1 cellular context compared by ENCODE assay signal in genomic region chr1:170313306-170313705, GRCh38.
TF ChIP-seq lines count a peak whose summit lies in the region.

No MANE protein-coding gene starts in this region.

TF ChIP-seq in GM23338, 12 proteins besides CTCF, POLR2A, EP300 and RAD21 (continued from another document):
- TF ChIP-seq ZNF462 (CRISPR knock-in tag; IDR thresholded peaks at IDR 0.05) = no peak
